Comparison of ENCODE assay signal across 20 cellular contexts in the genomic region with DNA sequence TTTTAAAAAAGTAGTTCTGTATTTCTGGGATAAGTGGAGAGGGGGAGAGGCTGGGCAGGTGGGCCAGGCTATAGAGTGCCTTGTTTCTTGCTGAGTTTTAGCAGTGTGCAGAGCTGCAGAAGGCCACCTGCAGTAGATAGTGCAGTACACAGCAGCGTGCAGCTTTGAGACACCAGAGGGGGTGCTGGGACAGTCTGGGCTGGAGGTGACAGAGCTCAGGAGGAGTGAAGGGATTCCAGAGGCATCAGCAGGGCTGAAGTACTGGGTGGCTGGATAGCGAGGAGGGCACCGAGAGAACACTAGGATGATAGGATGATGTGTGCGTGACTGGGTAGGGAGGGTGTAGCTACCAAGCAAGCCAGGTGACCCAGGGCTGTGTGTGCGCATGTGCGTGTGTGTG.
"Had no signal": no experiment of that assay in that cellular context is flagged by ENCODE, and none has a peak within 500 bp of the region (broad histone marks: within the 10 kb centered on the region; RNA-seq: fewer than 3 reads in every experiment).

No MANE protein-coding gene starts in this region.

- H3K4me3 ChIP-seq: breast epithelium, lung, spleen, transverse colon had no signal

- H3K27me3 ChIP-seq: breast epithelium, foreskin keratinocyte, spleen, transverse colon had no signal

- H3K27ac Mint-ChIP-seq: activated T-cell treated with anti-CD3 and anti-CD28 coated beads, Interleukin-2, amount 50 U/mL, for 24 hours; activated T-helper 17 cell treated with anti-CD3 and anti-CD28 coated beads, Interleukin-2, amount 50 U/mL, for 72 hours; mesothelial cell of epicardium had no signal

- H3K9me3 Mint-ChIP-seq: activated naive CD4-positive, alpha-beta T cell treated with anti-CD3 and anti-CD28 coated beads, Interleukin-2, amount 50 U/mL, for 72 hours; activated T-cell treated with anti-CD3 and anti-CD28 coated beads, Interleukin-2, amount 50 U/mL, for 24 hours; activated T-helper 17 cell treated with anti-CD3 and anti-CD28 coated beads, Interleukin-2, amount 50 U/mL, for 72 hours; mesothelial cell of epicardium; naive thymus-derived CD8-positive, alpha-beta T cell had no signal

- H3K27ac ChIP-seq: breast epithelium, foreskin keratinocyte, spleen, transverse colon, VCaP had no signal

- H3K4me1 ChIP-seq: breast epithelium, foreskin keratinocyte, spleen had no signal

- ATAC-seq: activated naive CD4-positive, alpha-beta T cell treated with anti-CD3 and anti-CD28 coated beads, Interleukin-2, amount 50 U/mL, for 72 hours; activated T-helper 17 cell treated with anti-CD3 and anti-CD28 coated beads, Interleukin-2, amount 50 U/mL, for 72 hours; foreskin keratinocyte; left lobe of liver; naive thymus-derived CD8-positive, alpha-beta T cell had no signal

- H3K9me3 ChIP-seq: breast epithelium, spleen, transverse colon had no signal

- H3K27me3 Mint-ChIP-seq: activated T-cell treated with anti-CD3 and anti-CD28 coated beads, Interleukin-2, amount 50 U/mL, for 24 hours; activated T-helper 17 cell treated with anti-CD3 and anti-CD28 coated beads, Interleukin-2, amount 50 U/mL, for 72 hours; naive thymus-derived CD8-positive, alpha-beta T cell had no signal

- DNase-seq: activated CD4-positive, alpha-beta T cell treated with anti-CD3 and anti-CD28 coated beads, Interleukin-2, amount 50 U/mL, for 1 hour; activated CD4-positive, CD25-positive, alpha-beta regulatory T cell treated with anti-CD3 and anti-CD28 coated beads, Interleukin-2, amount 50 U/mL, for 72 hours; activated CD8-positive, alpha-beta memory T cell treated with anti-CD3 and anti-CD28 coated beads for 24 hours; activated CD8-positive, alpha-beta memory T cell treated with anti-CD3 and anti-CD28 coated beads, Interleukin-2, amount 50 U/mL, for 4 hours; activated T-cell treated with anti-CD3 and anti-CD28 coated beads, Interleukin-2, amount 50 U/mL, for 24 hours; erythroblast; foreskin keratinocyte; naive thymus-derived CD8-positive, alpha-beta T cell; spleen; stimulated activated CD4-positive, alpha-beta T cell treated with anti-CD3 and anti-CD28 coated beads, Interleukin-4, amount 100 ng/mL, for 1 hour; transverse colon had no signal

- H3K4me3 Mint-ChIP-seq: activated T-cell treated with anti-CD3 and anti-CD28 coated beads, Interleukin-2, amount 50 U/mL, for 24 hours; activated T-helper 17 cell treated with anti-CD3 and anti-CD28 coated beads, Interleukin-2, amount 50 U/mL, for 72 hours; mesothelial cell of epicardium; naive thymus-derived CD8-positive, alpha-beta T cell had no signal

- FAIRE-seq: endometrium, urothelium cell line had no signal
